ENCODE assay signal across 1 cellular context in the genomic region with DNA sequence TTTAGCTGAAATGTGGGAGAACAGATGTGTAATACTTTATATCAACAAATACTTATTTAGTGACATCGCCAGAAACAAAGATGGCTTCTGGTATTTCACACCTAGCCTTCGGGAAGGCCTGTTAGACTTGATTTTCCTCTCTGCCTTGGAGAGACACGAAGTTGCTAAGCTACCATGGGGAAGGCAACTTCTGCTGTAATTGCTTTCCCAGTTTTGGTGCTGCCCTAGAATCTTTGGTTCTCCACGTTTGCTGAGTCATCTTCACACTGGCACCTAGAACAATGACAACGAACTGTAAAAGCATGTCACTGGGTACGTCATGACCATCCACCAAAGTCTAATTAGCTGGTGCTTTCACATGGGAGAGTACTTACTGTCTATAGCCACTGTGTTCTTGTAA.
TF ChIP-seq lines count a peak whose summit lies in the region.

No MANE protein-coding gene starts in this region.

TF ChIP-seq in K562, 482 proteins besides CTCF, POLR2A, EP300 and RAD21 (continued from another document):
- TF ChIP-seq, protein P1, sequence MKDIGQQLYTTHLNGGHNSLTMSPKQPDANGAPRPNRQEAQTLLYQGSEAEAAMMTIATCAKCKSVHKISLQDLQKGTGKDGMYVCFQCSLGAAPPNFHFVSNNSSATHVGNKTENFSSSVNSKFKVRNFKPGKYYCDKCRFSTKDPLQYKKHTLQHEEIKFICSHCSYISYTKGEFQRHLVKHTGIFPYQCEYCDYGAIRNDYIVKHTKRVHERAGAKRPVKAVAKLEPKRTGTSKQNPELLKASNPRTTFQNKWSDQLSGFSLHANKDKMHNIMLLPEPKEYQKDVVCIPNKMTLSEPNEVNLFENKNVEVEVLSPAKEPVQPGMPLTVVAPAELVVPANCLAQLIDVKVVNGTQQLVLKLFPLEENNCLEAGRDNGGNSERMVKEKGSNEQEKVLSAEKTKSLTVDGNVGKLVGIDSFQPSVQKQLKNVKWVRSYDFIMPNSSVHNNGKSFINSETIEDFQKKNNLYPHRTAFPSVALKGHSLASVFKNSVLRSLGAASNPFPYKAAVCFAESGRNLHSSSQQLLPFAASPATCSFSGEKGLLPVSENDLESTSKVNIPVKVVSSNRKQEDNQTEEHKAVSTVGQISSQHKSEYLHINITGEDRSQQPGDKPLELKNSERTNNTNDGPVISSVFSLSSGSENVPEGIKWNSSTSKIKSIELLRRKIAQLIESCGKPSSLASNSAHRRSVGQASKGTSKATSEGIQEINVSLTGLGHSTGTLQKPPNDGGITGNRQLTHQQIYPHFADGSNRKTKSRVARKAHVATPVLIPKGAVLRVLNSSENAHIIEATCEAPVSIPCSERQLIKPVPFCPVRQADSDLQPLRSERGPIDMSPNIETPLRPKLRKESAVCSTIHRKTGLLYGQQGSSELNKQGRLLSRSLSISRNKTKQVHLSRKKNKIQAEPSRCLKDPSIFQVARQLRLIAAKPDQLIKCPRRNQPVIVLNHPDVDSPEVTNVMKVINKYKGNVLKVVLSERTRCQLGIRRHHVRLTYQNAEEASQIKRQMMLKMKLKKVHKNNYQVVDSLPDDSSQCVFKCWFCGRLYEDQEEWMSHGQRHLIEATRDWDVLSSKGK (CRISPR knock-in tag; IDR thresholded peaks at IDR 0.05), result no peak
- TF ChIP-seq, protein P2, sequence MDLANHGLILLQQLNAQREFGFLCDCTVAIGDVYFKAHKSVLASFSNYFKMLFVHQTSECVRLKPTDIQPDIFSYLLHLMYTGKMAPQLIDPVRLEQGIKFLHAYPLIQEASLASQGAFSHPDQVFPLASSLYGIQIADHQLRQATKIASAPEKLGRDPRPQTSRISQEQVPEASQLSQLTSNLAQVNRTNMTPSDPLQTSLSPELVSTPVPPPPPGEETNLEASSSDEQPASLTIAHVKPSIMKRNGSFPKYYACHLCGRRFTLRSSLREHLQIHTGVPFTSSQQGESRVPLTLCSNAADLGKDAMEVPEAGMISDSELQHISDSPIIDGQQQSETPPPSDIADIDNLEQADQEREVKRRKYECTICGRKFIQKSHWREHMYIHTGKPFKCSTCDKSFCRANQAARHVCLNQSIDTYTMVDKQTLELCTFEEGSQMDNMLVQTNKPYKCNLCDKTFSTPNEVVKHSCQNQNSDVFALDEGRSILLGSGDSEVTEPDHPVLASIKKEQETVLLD (IDR thresholded peaks at IDR 0.05), result no peak
- TF ChIP-seq SMC3 (conservative IDR thresholded peaks at IDR 0.05; ENCODE audit: insufficient read depth, low read depth, low read length), result no peak
- TF ChIP-seq ZKSCAN8 (CRISPR knock-in tag; IDR thresholded peaks at IDR 0.05), result no peak
- no peak for TF ChIP-seq MIER1 (IDR thresholded peaks at IDR 0.05; ENCODE audit: low read depth)
- TF ChIP-seq NBN (IDR thresholded peaks at IDR 0.05; ENCODE audit: low read depth), result no peak
